8 cellular contexts compared by ENCODE assay signal in genomic region chr2:28809927-28810326, GRCh38. TPM values are rescaled to one million over a fixed set of nuclear protein-coding genes. Genes with fewer than 3 reads are reported as not detected.
A peak's percentile ranks its signal among the peaks of the same experiment; 100 is the strongest.
DNase-seq lines count a peak whose midpoint lies in the region; ATAC-seq and TF ChIP-seq lines count a peak whose summit lies in the region.

No MANE protein-coding gene starts in this region.

- no peak overlapping the region for H3K23ac ChIP-seq in mesenchymal stem cell (ENCODE audit: low read length in 2 of 2)

- no peak overlapping the region for H3K4me3 Mint-ChIP-seq in MCF 10A (ENCODE audit: unreplicated experiment)

- BruUV-seq in MCF 10A (replicated peaks; lab: Mats Ljungman, UMichigan): no TSS peak

- no peak overlapping the region for H2BK15ac ChIP-seq in mesenchymal stem cell (ENCODE audit: low read depth, poor library complexity, severe bottlenecking)

- no peak for TF ChIP-seq CTCF in breast epithelium (IDR thresholded peaks at IDR 0.05)
- TF ChIP-seq CTCF in MCF 10A (IDR thresholded peaks at IDR 0.05; ENCODE audit: unreplicated experiment): no peak
- no peak for TF ChIP-seq CTCF in astrocyte of the spinal cord (IDR thresholded peaks at IDR 0.05; ENCODE audit: low read depth, low read length)

- H3K4me3 ChIP-seq in breast epithelium (peak overlapping the region; percentile 42 to 76 (median 59)), astrocyte of the spinal cord (ENCODE audit: low read depth, low read length) (peak overlapping the region; percentile 53), mesenchymal stem cell (ENCODE audit: insufficient read depth in 1 of 2, low read depth in 1 of 2, low read length in 2 of 2) (peak overlapping the region in 1 of 2 experiments; percentile 77), urinary bladder (ENCODE audit: low read depth, low read length) (peak overlapping the region; percentile 47)

- no peak for TF ChIP-seq POLR2A in breast epithelium (IDR thresholded peaks at IDR 0.05)

- no peak overlapping the region for H2AK5ac ChIP-seq in mesenchymal stem cell (ENCODE audit: low read length, severe bottlenecking)

- in situ Hi-C loops in astrocyte of the spinal cord (cut with HindIII; ENCODE audit: low sequenced_read_pairs): no loop called here

- no peak overlapping the region for H3K4ac ChIP-seq in mesenchymal stem cell (ENCODE audit: low read depth in 1 of 2, low read length in 2 of 2)

- H2BK5ac ChIP-seq in mesenchymal stem cell (ENCODE audit: low read depth, low read length, poor library complexity, severe bottlenecking): no peak overlapping the region

- no peak for ATAC-seq in GM19328 (IDR thresholded peaks at IDR 0.05; ENCODE audit: unreplicated experiment)
- no peak for ATAC-seq in HG02571 (IDR thresholded peaks at IDR 0.05; ENCODE audit: unreplicated experiment)

- H3K14ac ChIP-seq in mesenchymal stem cell (ENCODE audit: low read length in 2 of 2): no peak overlapping the region

- CTCF ChIA-PET in MCF 10A (lab: Yijun Ruan, JAX): interaction anchor here (0.6 to 1.8 kb wide), 5 partner anchors 9 to 376 kb away, joined by 3 to 9 read pairs (median 4); no protein-coding TSS in a partner anchor

- H3K36me3 ChIP-seq in breast epithelium: no peaks in the 10 kb centered on the region
- H3K36me3 ChIP-seq in mesenchymal stem cell (ENCODE audit: control insufficient read depth in 1 of 2, insufficient read depth in 2 of 2, low read depth in 1 of 2, low read length in 2 of 2): peaks cover 14 to 46% of the 10 kb centered on the region in 2 experiments
- peaks cover 2% of the 10 kb centered on the region for H3K36me3 ChIP-seq in urinary bladder (ENCODE audit: insufficient read depth)

- no peak overlapping the region for H2AFZ ChIP-seq in mesenchymal stem cell (ENCODE audit: low read depth, low read length)

- H3K27ac Mint-ChIP-seq in MCF 10A (ENCODE audit: low read depth, unreplicated experiment): no peak overlapping the region

- peak overlapping the region; percentile 77 for H3K9ac ChIP-seq in mesenchymal stem cell (ENCODE audit: low read length)

- no peak overlapping the region for H2BK12ac ChIP-seq in mesenchymal stem cell (ENCODE audit: low read length in 2 of 2)

- no peaks in the 10 kb centered on the region for H3K9me3 ChIP-seq in breast epithelium
- H3K9me3 ChIP-seq in mesenchymal stem cell (ENCODE audit: control insufficient read depth, low read length): no peaks in the 10 kb centered on the region

- H3K27me3 ChIP-seq in breast epithelium: no peaks in the 10 kb centered on the region
- no peaks in the 10 kb centered on the region for H3K27me3 ChIP-seq in mesenchymal stem cell (ENCODE audit: control insufficient read depth in 1 of 2, insufficient read depth in 1 of 2, low read length in 2 of 2)

- POLR2A ChIA-PET in MCF 10A (lab: Yijun Ruan, JAX): interaction anchor here (0.8 to 1.4 kb wide), 2 partner anchors 11 to 34 kb away, joined by 3 to 7 read pairs; no protein-coding TSS in a partner anchor

- H3K18ac ChIP-seq in mesenchymal stem cell (ENCODE audit: low read depth in 1 of 2, low read length in 2 of 2): no peak overlapping the region

- peaks cover 0 to 7% of the 10 kb centered on the region in 2 donors for H3K4me1 ChIP-seq in breast epithelium
- H3K4me1 ChIP-seq in mesenchymal stem cell (ENCODE audit: control insufficient read depth, insufficient read depth, low read depth, low read length): peaks cover 13% of the 10 kb centered on the region
- H3K4me1 ChIP-seq in urinary bladder (ENCODE audit: insufficient read depth): no peaks in the 10 kb centered on the region

- peak overlapping the region; percentile 50 for H4K91ac ChIP-seq in mesenchymal stem cell (ENCODE audit: low read length)

- intact Hi-C loops in breast epithelium (cut with DNase I; ENCODE audit: low total_unique reads) (no loop called here), MCF 10A (cut with micrococcal nuclease) (no loop called here)

- no peaks in the 10 kb centered on the region for H3K4me1 Mint-ChIP-seq in MCF 10A (ENCODE audit: insufficient read depth, unreplicated experiment)

- no peak for DNase-seq in breast epithelium (ENCODE audit: low spot score in 2 of 2)
- no peak for DNase-seq in MCF 10A (ENCODE audit: unreplicated experiment)
- no peak for DNase-seq in astrocyte of the spinal cord (ENCODE audit: low read depth, low spot score)
- DNase-seq in mesenchymal stem cell: no peak
- no peak for DNase-seq in KG1 (lab: John Stamatoyannopoulos, UW)

- no peaks in the 10 kb centered on the region for H3K27me3 Mint-ChIP-seq in MCF 10A (ENCODE audit: insufficient read depth, unreplicated experiment)

- peaks cover 69% of the 10 kb centered on the region for H3K36me3 Mint-ChIP-seq in MCF 10A (ENCODE audit: insufficient read depth, unreplicated experiment)

- H3K9me3 Mint-ChIP-seq in MCF 10A (ENCODE audit: unreplicated experiment): no peaks in the 10 kb centered on the region

- H2BK120ac ChIP-seq in mesenchymal stem cell (ENCODE audit: low read depth, low read length): no peak overlapping the region

- peaks cover 1% of the 10 kb centered on the region for H3K79me1 ChIP-seq in mesenchymal stem cell (replicated peaks; ENCODE audit: low read length, poor library complexity, severe bottlenecking)

- no peak overlapping the region for H4K8ac ChIP-seq in mesenchymal stem cell (ENCODE audit: low read length)

- peak overlapping the region; percentile 94 for H3K4me2 ChIP-seq in mesenchymal stem cell (ENCODE audit: low read length, poor library complexity, severe bottlenecking)

- peak overlapping the region in 1 of 2 donors; percentile 45 for H3K27ac ChIP-seq in breast epithelium
- H3K27ac ChIP-seq in mesenchymal stem cell (ENCODE audit: low read length, poor library complexity, severe bottlenecking): no peak overlapping the region
- no peak overlapping the region for H3K27ac ChIP-seq in urinary bladder (ENCODE audit: low read depth)

- 84% methylated on average over 7 of the region's 10 CpGs for WGBS in mesenchymal stem cell
- WGBS in urinary bladder: 70% methylated on average over 10 of the region's 10 CpGs

RNA-seq across cellular contexts. Expression of gene SPDYA, which starts 0.7 kb away (rescaled TPM):
- 1 to 10 TPM in 2 of 3 donors, under 1 TPM in 1; 0.98 to 4.2 (median 1.8) TPM for total RNA-seq in breast epithelium
- total RNA-seq in MCF 10A (2022): 2.6 and 2.8 TPM in 2 replicates
- polyA plus RNA-seq in mesenchymal stem cell (2013, experiment 1 of 2): 0.07 TPM
- polyA plus RNA-seq in mesenchymal stem cell (2013, experiment 2 of 2): 0.04 TPM
- total RNA-seq in urinary bladder: 7.1 TPM
- polyA plus RNA-seq in urinary bladder: 0.04 TPM

RNA-seq across cellular contexts. Expression of gene PPP1CB, which starts 58.3 kb away (rescaled TPM):
- total RNA-seq in breast epithelium: 100 to 1,000 TPM; 189 to 294 (median 289) TPM
- 244 and 269 TPM in 2 replicates for total RNA-seq in MCF 10A (2022)
- polyA plus RNA-seq in mesenchymal stem cell (2013, experiment 1 of 2): 80.9 TPM
- polyA plus RNA-seq in mesenchymal stem cell (2013, experiment 2 of 2): 88.4 TPM
- total RNA-seq in urinary bladder: 608 TPM
- polyA plus RNA-seq in urinary bladder: 252 TPM
